ENCODE assay signal across 10 cellular contexts in genomic region chr2:8657423-8658062, GRCh38. TPM values are rescaled to one million over a fixed set of nuclear protein-coding genes. Genes with fewer than 3 reads are reported as not detected.
A peak's percentile ranks its signal among the peaks of the same experiment; 100 is the strongest.
DNase-seq lines count a peak whose midpoint lies in the region; ATAC-seq lines count a peak whose summit lies in the region.
"Had no signal": no experiment of that assay in that cellular context is flagged by ENCODE, and none has a peak within 500 bp of the region (broad histone marks: within the 10 kb centered on the region; RNA-seq: fewer than 3 reads in every experiment).

No MANE protein-coding gene starts in this region.

- H3K27ac ChIP-seq in right cardiac atrium (ENCODE audit: low read length): no peak overlapping the region

- intact Hi-C loops in cardiac septum (cut with DNase I): no loop called here
- intact Hi-C loops in right cardiac atrium (cut with DNase I): no loop called here

- no peak overlapping the region for H3K4me3 ChIP-seq in right cardiac atrium (ENCODE audit: low read length)
- no peak overlapping the region for H3K4me3 ChIP-seq in H7 (ENCODE audit: insufficient read depth, low read depth, low read length)

- H3K27me3 ChIP-seq in right cardiac atrium (ENCODE audit: control insufficient read depth, insufficient read depth) (no peaks in the 10 kb centered on the region), H7 (ENCODE audit: control insufficient read depth, insufficient read depth, low read length) (no peaks in the 10 kb centered on the region)
- H3K27me3 ChIP-seq: BE2C had no signal

- H3K36me3 Mint-ChIP-seq in activated naive CD8-positive, alpha-beta T cell treated with anti-CD3 and anti-CD28 coated beads for 36 hours: no peaks in the 10 kb centered on the region

- H3K9me3 ChIP-seq in right cardiac atrium (ENCODE audit: control insufficient read depth, low read length): no peaks in the 10 kb centered on the region
- H3K9me3 ChIP-seq: BE2C had no signal

- DNase-seq in cardiac septum (ENCODE audit: low spot score): peak; percentile 72
- no peak for DNase-seq in right cardiac atrium
- DNase-seq in activated naive CD8-positive, alpha-beta T cell treated with anti-CD3 and anti-CD28 coated beads for 36 hours: peak; percentile 19
- DNase-seq in stimulated activated naive CD8-positive, alpha-beta T cell treated with anti-CD3 and anti-CD28 coated beads, Interleukin-15, Interleukin-2, amounts not matched to agents 100 U/mL and 50 U/mL, for 24 hours: peak; percentile 49
- DNase-seq in HCEC 1CT: no peak
- DNase-seq in H7: no peak
- no peak for DNase-seq in DMS79 treated with DMSO at 0.1 percent for 48 hours (lab: John Stamatoyannopoulos, UW)
- DNase-seq: BE2C, NCI-H510A treated with DMSO at 0.1 percent for 48 hours had no signal

- peaks cover 13% of the 10 kb centered on the region for H3K4me1 Mint-ChIP-seq in activated naive CD8-positive, alpha-beta T cell treated with anti-CD3 and anti-CD28 coated beads for 36 hours

- no peaks in the 10 kb centered on the region for H3K9me3 Mint-ChIP-seq in activated naive CD8-positive, alpha-beta T cell treated with anti-CD3 and anti-CD28 coated beads for 36 hours

- peaks cover 13% of the 10 kb centered on the region for H3K4me1 ChIP-seq in right cardiac atrium (ENCODE audit: control insufficient read depth, insufficient read depth, low read length)

- WGBS in right cardiac atrium: 81% methylated on average over 17 of the region's 17 CpGs

- no peaks in the 10 kb centered on the region for H3K36me3 ChIP-seq in H7 (replicated peaks; ENCODE audit: control insufficient read depth, insufficient read depth, low read length)
- H3K36me3 ChIP-seq: BE2C had no signal

- H3K27ac Mint-ChIP-seq in activated naive CD8-positive, alpha-beta T cell treated with anti-CD3 and anti-CD28 coated beads for 36 hours: no peak overlapping the region

- ATAC-seq in right cardiac atrium (no peak), HG03066 (IDR thresholded peaks at IDR 0.05; ENCODE audit: low read depth, unreplicated experiment) (peak; percentile 70)
- ATAC-seq in stimulated activated naive CD8-positive, alpha-beta T cell treated with anti-CD3 and anti-CD28 coated beads, Interleukin-15, Interleukin-2, amounts not matched to agents 100 U/mL and 50 U/mL, for 24 hours: peak; percentile 88

- H3K4me3 Mint-ChIP-seq in activated naive CD8-positive, alpha-beta T cell treated with anti-CD3 and anti-CD28 coated beads for 36 hours: no peak overlapping the region

- H3K27me3 Mint-ChIP-seq in activated naive CD8-positive, alpha-beta T cell treated with anti-CD3 and anti-CD28 coated beads for 36 hours: peaks cover 53% of the 10 kb centered on the region

RNA-seq across cellular contexts. Expression of gene ID2, which starts 24.3 kb away (rescaled TPM):
- total RNA-seq in cardiac septum (35.1 TPM), right cardiac atrium (100 to 1,000 TPM; 109 to 121 (median 114) TPM)
- polyA plus RNA-seq in right cardiac atrium: 205 TPM
- total RNA-seq in activated naive CD8-positive, alpha-beta T cell treated with anti-CD3 and anti-CD28 coated beads for 36 hours: 10 to 100 TPM; 61.1 to 62.5 TPM
- total RNA-seq in H7 (2014; rRNA removed; shearing (Covaris generic)): 38.7 and 58.2 TPM in 2 replicates

Comparison
In these comparisons a context has a peak if more than half of its experiments do, and no peak if none do; other contexts are left out.
1. DNase-seq: peak in cardiac septum (single experiment), activated naive CD8-positive, alpha-beta T cell treated with anti-CD3 and anti-CD28 coated beads for 36 hours (single experiment) and stimulated activated naive CD8-positive, alpha-beta T cell treated with anti-CD3 and anti-CD28 coated beads, Interleukin-15, Interleukin-2, amounts not matched to agents 100 U/mL and 50 U/mL, for 24 hours (single experiment); none in right cardiac atrium (0 of 3), HCEC 1CT (single experiment), H7 (single experiment) and DMS79 treated with DMSO at 0.1 percent for 48 hours (single experiment).
2. ATAC-seq: peak in HG03066 (single experiment) and stimulated activated naive CD8-positive, alpha-beta T cell treated with anti-CD3 and anti-CD28 coated beads, Interleukin-15, Interleukin-2, amounts not matched to agents 100 U/mL and 50 U/mL, for 24 hours (single experiment); none in right cardiac atrium (0 of 2).